In genomic region chr7:2062648-2063047, GRCh38 we compare ENCODE assay signal across 15 cellular contexts.
DNase-seq lines count a peak whose midpoint lies in the region; ATAC-seq and TF ChIP-seq lines count a peak whose summit lies in the region.
"Had no signal": no experiment of that assay in that cellular context is flagged by ENCODE, and none has a peak within 500 bp of the region (broad histone marks: within the 10 kb centered on the region; RNA-seq: fewer than 3 reads in every experiment).

No MANE protein-coding gene starts in this region.

- H3K9me3 Mint-ChIP-seq in CD4-positive, CD25-positive, alpha-beta regulatory T cell, result peaks cover 0 to 9% (median 0%) of the 10 kb centered on the region in 7 donors
- H3K9me3 Mint-ChIP-seq in IgD-negative memory B cell (no peaks in the 10 kb centered on the region), mesothelial cell of epicardium (peaks cover 10% of the 10 kb centered on the region)
- H3K9me3 Mint-ChIP-seq: CD8-positive, alpha-beta memory T cell had no signal

- peaks cover 20% of the 10 kb centered on the region for H3K4me1 ChIP-seq in CD4-positive, CD25-positive, alpha-beta regulatory T cell (ENCODE audit: control insufficient read depth, insufficient read depth, low read length, poor library complexity, severe bottlenecking)
- peaks cover 11 to 48% (median 30%) of the 10 kb centered on the region in 6 donors for H3K4me1 ChIP-seq in spleen

- H3K4me3 Mint-ChIP-seq in CD4-positive, CD25-positive, alpha-beta regulatory T cell, result peak overlapping the region in 2 of 4 donors; percentile 11 to 30
- H3K4me3 Mint-ChIP-seq in IgD-negative memory B cell (no peak overlapping the region), mesothelial cell of epicardium (no peak overlapping the region)
- H3K4me3 Mint-ChIP-seq: CD8-positive, alpha-beta memory T cell; H9 had no signal

- H3K36me3 Mint-ChIP-seq in CD4-positive, CD25-positive, alpha-beta regulatory T cell, result peaks cover 19% of the 10 kb centered on the region
- H3K36me3 Mint-ChIP-seq in IgD-negative memory B cell (peaks cover 4% of the 10 kb centered on the region), mesothelial cell of epicardium (peaks cover 19% of the 10 kb centered on the region)

- no peaks in the 10 kb centered on the region for H3K36me3 ChIP-seq in CD4-positive, CD25-positive, alpha-beta regulatory T cell (ENCODE audit: control insufficient read depth, insufficient read depth, low read length)
- peaks cover 0 to 51% (median 5%) of the 10 kb centered on the region in 6 donors for H3K36me3 ChIP-seq in spleen

- peak overlapping the region; percentile 72 to 95 (median 78) for H3K27ac Mint-ChIP-seq in CD4-positive, CD25-positive, alpha-beta regulatory T cell
- H3K27ac Mint-ChIP-seq in IgD-negative memory B cell, result peak overlapping the region; percentile 4 to 60 (median 42)
- H3K27ac Mint-ChIP-seq in mesothelial cell of epicardium, result peak overlapping the region; percentile 54

- WGBS in spleen, 5 donors, result 66 to 84% (median 75%) methylated on average over 11 of the region's 11 CpGs

- ATAC-seq in CD4-positive, CD25-positive, alpha-beta regulatory T cell (ENCODE audit: low read depth in 2 of 2), result no peak
- no peak for ATAC-seq in GM18873 (IDR thresholded peaks at IDR 0.05; ENCODE audit: low FRiP score, unreplicated experiment)
- ATAC-seq: K562 had no signal

- H3K4me3 ChIP-seq in CD4-positive, CD25-positive, alpha-beta regulatory T cell (ENCODE audit: low read depth, low read length), result no peak overlapping the region
- H3K4me3 ChIP-seq in spleen, result no peak overlapping the region
- H3K4me3 ChIP-seq: K562, SJSA1 had no signal

- H3K27me3 ChIP-seq in CD4-positive, CD25-positive, alpha-beta regulatory T cell (ENCODE audit: control insufficient read depth, insufficient read depth, low read length), result no peaks in the 10 kb centered on the region
- no peaks in the 10 kb centered on the region for H3K27me3 ChIP-seq in spleen (replicated peaks in 1 of 7)
- H3K27me3 ChIP-seq: SJSA1 had no signal

- DNase-seq in CD4-positive, CD25-positive, alpha-beta regulatory T cell, result no peak
- no peak for DNase-seq in mesothelial cell of epicardium (ENCODE audit: low spot score in 2 of 2, unreplicated experiment in 2 of 2)
- DNase-seq in spleen, result no peak
- no peak for DNase-seq in NCI-H2196 treated with DMSO at 0.1 percent for 48 hours (lab: John Stamatoyannopoulos, UW; ENCODE audit: unreplicated experiment)
- no peak for DNase-seq in stimulated activated CD4-positive, alpha-beta T cell treated with anti-CD3 and anti-CD28 coated beads, Interleukin-4, amount 100 ng/mL, for 1 hour
- DNase-seq: CD8-positive, alpha-beta memory T cell; H9; MV-4-11; NCI-H187 treated with DMSO at 0.1 percent for 48 hours; NCI-H2171 treated with DMSO at 0.1 percent for 48 hours; NCI-H510A had no signal

- H3K4me1 Mint-ChIP-seq in CD4-positive, CD25-positive, alpha-beta regulatory T cell, result peaks cover 6 to 42% (median 10%) of the 10 kb centered on the region in 4 donors
- H3K4me1 Mint-ChIP-seq in IgD-negative memory B cell (peaks cover 6 to 16% (median 10%) of the 10 kb centered on the region in 3 donors), mesothelial cell of epicardium (peaks cover 15% of the 10 kb centered on the region)
- H3K4me1 Mint-ChIP-seq: H9 had no signal

- TF ChIP-seq CTCF in mesothelial cell of epicardium (IDR thresholded peaks at IDR 0.05; ENCODE audit: unreplicated experiment) (no peak), spleen (IDR thresholded peaks at IDR 0.05 in 8 of 11, conservative IDR thresholded peaks at IDR 0.05 in 3 of 11) (no peak)

- no peaks in the 10 kb centered on the region for H3K9me3 ChIP-seq in CD4-positive, CD25-positive, alpha-beta regulatory T cell (ENCODE audit: control insufficient read depth in 2 of 2, low read length in 2 of 2)
- peaks cover 0 to 10% (median 2%) of the 10 kb centered on the region in 8 donors for H3K9me3 ChIP-seq in spleen

- H3K27ac ChIP-seq in CD4-positive, CD25-positive, alpha-beta regulatory T cell (ENCODE audit: insufficient read depth, low read length, poor library complexity, severe bottlenecking), result no peak overlapping the region
- H3K27ac ChIP-seq in spleen, result peak overlapping the region in 5 of 8 donors; percentile 47 to 67 (median 62)
- H3K27ac ChIP-seq: SJSA1 had no signal

- TF ChIP-seq POLR2A in spleen (IDR thresholded peaks at IDR 0.05), result no peak

- intact Hi-C loops in spleen (cut with DNase I; ENCODE audit: low total_unique reads), result no loop called here

- no peaks in the 10 kb centered on the region for H3K27me3 Mint-ChIP-seq in CD4-positive, CD25-positive, alpha-beta regulatory T cell
- H3K27me3 Mint-ChIP-seq in IgD-negative memory B cell, result no peaks in the 10 kb centered on the region
- no peaks in the 10 kb centered on the region for H3K27me3 Mint-ChIP-seq in mesothelial cell of epicardium (ENCODE audit: low read depth)
- H3K27me3 Mint-ChIP-seq: CD8-positive, alpha-beta memory T cell had no signal
